Comparison of ENCODE assay signal across 28 cellular contexts in genomic region chr16:57822861-57823260, GRCh38.
"Had no signal": no experiment of that assay in that cellular context is flagged by ENCODE, and none has a peak within 500 bp of the region (broad histone marks: within the 10 kb centered on the region; RNA-seq: fewer than 3 reads in every experiment).

No MANE protein-coding gene starts in this region.

- H3K4me1 Mint-ChIP-seq: activated CD4-positive, alpha-beta T cell treated with anti-CD3 and anti-CD28 coated beads, Interleukin-2, amount 10 ng/mL, durations not matched to agents 24 days and 14 days; activated CD8-positive, alpha-beta memory T cell treated with anti-CD3 and anti-CD28 coated beads, Interleukin-2, amount 10 ng/mL, durations not matched to agents 7 days and 5 days; activated naive CD8-positive, alpha-beta T cell treated with anti-CD3 and anti-CD28 coated beads, Interleukin-2, amount 50 U/mL, for 24 hours; central memory CD8-positive, alpha-beta T cell had no signal

- H3K9me3 Mint-ChIP-seq: activated CD4-positive, alpha-beta T cell treated with anti-CD3 and anti-CD28 coated beads, Interleukin-2, amount 10 ng/mL, durations not matched to agents 24 days and 14 days; activated naive CD4-positive, alpha-beta T cell treated with anti-CD3 and anti-CD28 coated beads, Interleukin-2, amount 50 U/mL, for 72 hours; activated naive CD8-positive, alpha-beta T cell treated with anti-CD3 and anti-CD28 coated beads, Interleukin-2, amount 50 U/mL, for 24 hours; activated T-cell treated with anti-CD3 and anti-CD28 coated beads, Interleukin-2, amount 50 U/mL, for 24 hours; central memory CD8-positive, alpha-beta T cell; WTC11 had no signal

- H3K27ac Mint-ChIP-seq: activated CD4-positive, alpha-beta T cell treated with anti-CD3 and anti-CD28 coated beads, Interleukin-2, amount 10 ng/mL, durations not matched to agents 24 days and 14 days; activated CD8-positive, alpha-beta memory T cell treated with anti-CD3 and anti-CD28 coated beads, Interleukin-2, amount 10 ng/mL, durations not matched to agents 7 days and 5 days; activated naive CD4-positive, alpha-beta T cell treated with anti-CD3 and anti-CD28 coated beads, Interleukin-2, amount 50 U/mL, for 72 hours; activated naive CD8-positive, alpha-beta T cell treated with anti-CD3 and anti-CD28 coated beads, Interleukin-2, amount 50 U/mL, for 24 hours; activated T-cell treated with anti-CD3 and anti-CD28 coated beads, Interleukin-2, amount 50 U/mL, for 24 hours; T-helper 17 cell; WTC11 had no signal

- H3K36me3 Mint-ChIP-seq: activated CD8-positive, alpha-beta memory T cell treated with anti-CD3 and anti-CD28 coated beads, Interleukin-2, amount 10 ng/mL, durations not matched to agents 7 days and 5 days; activated naive CD4-positive, alpha-beta T cell treated with anti-CD3 and anti-CD28 coated beads, Interleukin-2, amount 50 U/mL, for 72 hours; brain; WTC11 had no signal

- DNase-seq: activated CD4-positive, alpha-beta T cell treated with anti-CD3 and anti-CD28 coated beads, Interleukin-2, amount 10 ng/mL, durations not matched to agents 24 days and 14 days; activated CD4-positive, alpha-beta T cell treated with anti-CD3 and anti-CD28 coated beads, Interleukin-2, amount 50 U/mL, for 48 hours; activated CD4-positive, CD25-positive, alpha-beta regulatory T cell treated with anti-CD3 and anti-CD28 coated beads, Interleukin-2, amount 50 U/mL, for 72 hours; activated CD8-positive, alpha-beta memory T cell treated with anti-CD3 and anti-CD28 coated beads, Interleukin-2, amount 10 ng/mL, durations not matched to agents 7 days and 5 days; activated effector memory CD4-positive, alpha-beta T cell treated with anti-CD3 and anti-CD28 coated beads, Interleukin-2, amount 50 U/mL, for 16 hours; activated naive CD4-positive, alpha-beta T cell treated with Interleukin-2 at 50 U/mL for 16 hours; activated naive CD8-positive, alpha-beta T cell treated with anti-CD3 and anti-CD28 coated beads, Interleukin-2, amount 50 U/mL, for 24 hours; activated T-cell treated with anti-CD3 and anti-CD28 coated beads, Interleukin-2, amount 50 U/mL, for 24 hours; amniotic stem cell; MG63; NCI-H1105; NCI-H1436 treated with DMSO at 0.1 percent for 48 hours; NCI-H187; NCI-H2081; NCI-H2171 treated with DMSO at 0.1 percent for 48 hours; NCI-H226; NCI-H69; NK-92 treated with Interleukin-12 subunit alpha and Interleukin-12 subunit beta, amount 100 ng/mL, for 24 hours; OCI-M1; SHP77 treated with DMSO at 0.1 percent for 48 hours; T-helper 17 cell; T-helper 9 cell had no signal

- ATAC-seq: activated CD8-positive, alpha-beta memory T cell treated with anti-CD3 and anti-CD28 coated beads, Interleukin-2, amount 10 ng/mL, durations not matched to agents 7 days and 5 days; activated naive CD4-positive, alpha-beta T cell treated with anti-CD3 and anti-CD28 coated beads, Interleukin-2, amount 50 U/mL, for 72 hours; activated naive CD8-positive, alpha-beta T cell treated with anti-CD3 and anti-CD28 coated beads, Interleukin-2, amount 50 U/mL, for 24 hours; T-helper 17 cell; WTC11 had no signal

- H3K4me3 Mint-ChIP-seq: activated CD4-positive, alpha-beta T cell treated with anti-CD3 and anti-CD28 coated beads, Interleukin-2, amount 10 ng/mL, durations not matched to agents 24 days and 14 days; activated CD8-positive, alpha-beta memory T cell treated with anti-CD3 and anti-CD28 coated beads, Interleukin-2, amount 10 ng/mL, durations not matched to agents 7 days and 5 days; activated naive CD8-positive, alpha-beta T cell treated with anti-CD3 and anti-CD28 coated beads, Interleukin-2, amount 50 U/mL, for 24 hours; activated T-cell treated with anti-CD3 and anti-CD28 coated beads, Interleukin-2, amount 50 U/mL, for 24 hours; brain; central memory CD8-positive, alpha-beta T cell; T-helper 17 cell; WTC11 had no signal

- H3K27ac ChIP-seq: ascending aorta, KMS-11 had no signal

- H3K27me3 Mint-ChIP-seq: activated T-cell treated with anti-CD3 and anti-CD28 coated beads, Interleukin-2, amount 50 U/mL, for 24 hours; central memory CD8-positive, alpha-beta T cell had no signal
